In genomic region chr2:70190413-70191243, GRCh38 we compare ENCODE assay signal across 8 cellular contexts. TPM values are rescaled to one million over a fixed set of nuclear protein-coding genes. Genes with fewer than 3 reads are reported as not detected.
DNase-seq lines count a peak whose midpoint lies in the region; ATAC-seq, FAIRE-seq and TF ChIP-seq lines count a peak whose summit lies in the region.

Gene C2orf42, minus strand, starts transcription at chr2:70191019. Its CDS starts 9,034 bp downstream, at chr2:70181985.

- POLR2A ChIA-PET in BJ (lab: Charles Lee), result interaction anchor here (0.7 to 1.0 kb wide), 2 partner anchors 11 to 24 kb away, joined by 3 to 4 read pairs; no protein-coding TSS in a partner anchor

- CTCF ChIA-PET in BJ (lab: Yijun Ruan, JAX), result interaction anchor here (0.6 to 1.2 kb wide), 4 partner anchors 10 to 374 kb away, joined by 3 to 4 read pairs (median 3); no protein-coding TSS in a partner anchor

- peak; percentile 37 for TF ChIP-seq CTCF in BJ (IDR thresholded peaks at IDR 0.05; ENCODE audit: insufficient read depth, low read depth, low read length)

- peak within 1 kb of the TSS; percentile 92 for H3K27ac ChIP-seq in cingulate gyrus (ENCODE audit: low read depth, low read length)

- no peaks in the 10 kb centered on the region for H3K27me3 ChIP-seq in BJ (ENCODE audit: control insufficient read depth, insufficient read depth, low read length)

- ATAC-seq in HG03457 (IDR thresholded peaks at IDR 0.05; ENCODE audit: unreplicated experiment), result peak; percentile 69

- DNase-seq in BJ (ENCODE audit: low read depth) (peak; percentile 87), GM19239 (ENCODE audit: insufficient read length, low spot score) (peak; percentile 85), NCI-H524 treated with DMSO at 0.1 percent for 48 hours (lab: John Stamatoyannopoulos, UW) (peak; percentile 84), kidney tubule cell (ENCODE audit: low spot score) (peak; percentile 98)
- peak; percentile 96 to 98 for DNase-seq in activated CD4-positive, alpha-beta T cell treated with anti-CD3 and anti-CD28 coated beads for 4 hours
- peak; percentile 93 for DNase-seq in stimulated activated CD4-positive, alpha-beta T cell treated with anti-CD3 and anti-CD28 coated beads, Interleukin-1b, Interleukin-23, amount 100 ng/mL, for 24 hours (ENCODE audit: low read depth in 4 of 4, low spot score in 1 of 4)

- FAIRE-seq in GM19239 (lab: Jason Lieb, UNC), result peak; percentile 97

- peak within 1 kb of the TSS; percentile 76 for H3K4me3 ChIP-seq in BJ (ENCODE audit: low read depth, low read length)

- no peaks in the 10 kb centered on the region for H3K36me3 ChIP-seq in BJ (ENCODE audit: control insufficient read depth, insufficient read depth, low read length)

RNA-seq across cellular contexts. Expression of gene C2orf42, which starts in this region (rescaled TPM):
- 9.8 and 12.1 TPM in 2 replicates for polyA plus RNA-seq in BJ (2011; rRNA removed)
- polyA minus RNA-seq in BJ (2011; rRNA and poly(A)+ RNA removed), result 33.9 and 55.7 TPM in 2 replicates

Comparison
In these comparisons a context has a peak if more than half of its experiments do, and no peak if none do; other contexts are left out.
1. Peak in every context shown above with its lines: DNase-seq, ATAC-seq, H3K4me3 ChIP-seq and H3K27ac ChIP-seq.